17 cellular contexts compared by ENCODE assay signal in the genomic region with DNA sequence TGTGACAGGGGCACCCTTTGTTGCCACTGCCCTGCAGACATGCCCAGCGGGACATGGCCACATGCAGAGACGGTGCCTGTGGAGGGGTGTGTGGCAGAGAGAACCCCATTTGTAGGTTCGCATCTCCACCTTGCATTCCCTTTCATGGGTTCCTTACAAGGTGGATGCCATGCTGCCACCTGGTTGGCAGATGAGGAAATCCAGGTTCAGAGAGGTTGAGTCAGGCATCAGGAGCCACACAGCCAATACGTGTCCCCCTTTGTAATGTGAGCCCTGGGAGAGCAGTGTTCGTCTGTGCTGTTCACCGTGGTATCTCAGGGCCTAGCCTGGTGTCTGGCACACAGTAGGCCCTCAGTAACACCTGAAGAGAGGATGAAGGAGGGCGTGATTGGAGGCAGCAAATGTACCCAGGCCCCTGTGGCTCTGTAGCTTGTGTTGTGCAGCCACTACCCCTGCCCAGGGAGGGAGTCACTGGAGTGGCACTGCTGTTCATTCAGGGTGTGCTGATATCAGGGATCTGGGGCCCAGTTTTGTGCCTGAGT. TPM values are rescaled to one million over a fixed set of nuclear protein-coding genes. Genes with fewer than 3 reads are reported as not detected.
DNase-seq lines count a peak whose midpoint lies in the region; ATAC-seq, FAIRE-seq and TF ChIP-seq lines count a peak whose summit lies in the region.
"Had no signal": no experiment of that assay in that cellular context is flagged by ENCODE, and none has a peak within 500 bp of the region (broad histone marks: within the 10 kb centered on the region; RNA-seq: fewer than 3 reads in every experiment).

No MANE protein-coding gene starts in this region.

- in situ Hi-C loops in GM23248 (cut with MboI): no loop called here

- POLR2A ChIA-PET in activated CD4-positive, alpha-beta memory T cell treated with anti-CD3 and anti-CD28 coated beads for 36 hours (lab: Charles Lee): no interaction called here
- POLR2A ChIA-PET in activated CD4-positive, alpha-beta memory T cell treated with anti-CD3 and anti-CD28 coated beads, Interleukin-2, amount 10 ng/mL, durations not matched to agents 7 days and 5 days (lab: Charles Lee): no interaction called here
- POLR2A ChIA-PET in naive thymus-derived CD8-positive, alpha-beta T cell (lab: Charles Lee): interaction anchor here (11.8 kb wide), 1 partner anchor 13 kb away, joined by 106 read pairs; no protein-coding TSS in a partner anchor

- peaks cover 44% of the 10 kb centered on the region for H3K4me1 ChIP-seq in GM23248 (ENCODE audit: insufficient read depth)
- peaks cover 46% of the 10 kb centered on the region for H3K4me1 ChIP-seq in astrocyte (ENCODE audit: insufficient read depth, low read length)
- H3K4me1 ChIP-seq in prostate gland (replicated peaks): no peaks in the 10 kb centered on the region

- H3K9me3 ChIP-seq in GM23248 (ENCODE audit: low read depth) (no peaks in the 10 kb centered on the region), astrocyte (ENCODE audit: insufficient read depth, low read depth, low read length) (no peaks in the 10 kb centered on the region), prostate gland (no peaks in the 10 kb centered on the region)
- H3K9me3 ChIP-seq: colonic mucosa had no signal

- CTCF ChIA-PET in activated CD4-positive, alpha-beta memory T cell treated with anti-CD3 and anti-CD28 coated beads for 36 hours (lab: Charles Lee): interaction anchor here (25.7 kb wide), 1 partner anchor 33 kb away, joined by 1161 read pairs; no protein-coding TSS in a partner anchor
- CTCF ChIA-PET in activated CD4-positive, alpha-beta memory T cell treated with anti-CD3 and anti-CD28 coated beads, Interleukin-2, amount 10 ng/mL, durations not matched to agents 7 days and 5 days (lab: Charles Lee): no interaction called here

- ATAC-seq in naive thymus-derived CD8-positive, alpha-beta T cell: no peak
- ATAC-seq in HG03175 (IDR thresholded peaks at IDR 0.05; ENCODE audit: unreplicated experiment): no peak
- ATAC-seq: stimulated activated naive CD8-positive, alpha-beta T cell treated with anti-CD3 and anti-CD28 coated beads, Interleukin-15, Interleukin-2, amounts not matched to agents 100 U/mL and 50 U/mL, for 24 hours had no signal

- peak overlapping the region; percentile 84 for H3K27ac ChIP-seq in GM23248
- no peak overlapping the region for H3K27ac ChIP-seq in astrocyte (ENCODE audit: low read depth, low read length)
- H3K27ac ChIP-seq in prostate gland: no peak overlapping the region
- H3K27ac ChIP-seq: colonic mucosa had no signal

- intact Hi-C loops in activated CD4-positive, alpha-beta memory T cell treated with anti-CD3 and anti-CD28 coated beads for 36 hours (cut with micrococcal nuclease): no loop called here
- intact Hi-C loops in prostate gland (cut with DNase I): no loop called here

- no peak overlapping the region for H3K4me3 ChIP-seq in GM23248
- H3K4me3 ChIP-seq in astrocyte (ENCODE audit: insufficient read depth, low read depth, low read length): no peak overlapping the region
- H3K4me3 ChIP-seq in prostate gland: no peak overlapping the region
- H3K4me3 ChIP-seq: colonic mucosa, skin epidermis had no signal

- TF ChIP-seq CTCF in astrocyte (IDR thresholded peaks at IDR 0.05; ENCODE audit: insufficient read depth, low read depth, low read length): no peak
- no peak for TF ChIP-seq CTCF in prostate gland (IDR thresholded peaks at IDR 0.05)

- no peaks in the 10 kb centered on the region for H3K27me3 ChIP-seq in GM23248 (replicated peaks; ENCODE audit: insufficient read depth)
- H3K27me3 ChIP-seq in astrocyte (ENCODE audit: insufficient read depth, low read length): no peaks in the 10 kb centered on the region
- H3K27me3 ChIP-seq in prostate gland (replicated peaks; ENCODE audit: insufficient read depth): no peaks in the 10 kb centered on the region
- H3K27me3 ChIP-seq: colonic mucosa had no signal

- peaks cover 17% of the 10 kb centered on the region for H3K36me3 Mint-ChIP-seq in activated CD4-positive, alpha-beta memory T cell treated with anti-CD3 and anti-CD28 coated beads for 36 hours
- peaks cover 20% of the 10 kb centered on the region for H3K36me3 Mint-ChIP-seq in activated CD4-positive, alpha-beta memory T cell treated with anti-CD3 and anti-CD28 coated beads, Interleukin-2, amount 10 ng/mL, durations not matched to agents 7 days and 5 days (ENCODE audit: low read depth)
- H3K36me3 Mint-ChIP-seq in astrocyte (ENCODE audit: low read depth, unreplicated experiment): peaks cover 4% of the 10 kb centered on the region
- H3K36me3 Mint-ChIP-seq in naive thymus-derived CD8-positive, alpha-beta T cell: peaks cover 0 to 26% (median 1%) of the 10 kb centered on the region in 3 donors

- H2AFZ ChIP-seq in GM23248 (no peak overlapping the region), astrocyte (ENCODE audit: low read depth, low read length) (no peak overlapping the region)

- H3K79me2 ChIP-seq in GM23248 (ENCODE audit: insufficient read depth) (peaks cover 97% of the 10 kb centered on the region), astrocyte (ENCODE audit: insufficient read depth, low read length) (peaks cover 98% of the 10 kb centered on the region)

- FAIRE-seq in astrocyte (lab: Jason Lieb, UNC): no peak

- H3K36me3 ChIP-seq in GM23248 (ENCODE audit: low read depth) (no peaks in the 10 kb centered on the region; the same call in 1 of the 2 replicates), astrocyte (ENCODE audit: insufficient read depth, low read length) (peaks cover 15% of the 10 kb centered on the region), prostate gland (peaks cover 0 to 7% of the 10 kb centered on the region in 2 donors)
- H3K36me3 ChIP-seq: colonic mucosa had no signal

- no peaks in the 10 kb centered on the region for H3K9me2 ChIP-seq in GM23248 (ENCODE audit: insufficient read depth)

- TF ChIP-seq POLR2A in prostate gland (IDR thresholded peaks at IDR 0.05): no peak

- no peaks in the 10 kb centered on the region for H3K27me3 Mint-ChIP-seq in activated CD4-positive, alpha-beta memory T cell treated with anti-CD3 and anti-CD28 coated beads for 36 hours
- H3K27me3 Mint-ChIP-seq in activated CD4-positive, alpha-beta memory T cell treated with anti-CD3 and anti-CD28 coated beads, Interleukin-2, amount 10 ng/mL, durations not matched to agents 7 days and 5 days: no peaks in the 10 kb centered on the region
- H3K27me3 Mint-ChIP-seq in astrocyte (ENCODE audit: low read depth, unreplicated experiment): no peaks in the 10 kb centered on the region
- no peaks in the 10 kb centered on the region for H3K27me3 Mint-ChIP-seq in naive thymus-derived CD8-positive, alpha-beta T cell

- peak overlapping the region; percentile 53 for H3K27ac Mint-ChIP-seq in activated CD4-positive, alpha-beta memory T cell treated with anti-CD3 and anti-CD28 coated beads for 36 hours
- no peak overlapping the region for H3K27ac Mint-ChIP-seq in activated CD4-positive, alpha-beta memory T cell treated with anti-CD3 and anti-CD28 coated beads, Interleukin-2, amount 10 ng/mL, durations not matched to agents 7 days and 5 days
- peak overlapping the region; percentile 22 for H3K27ac Mint-ChIP-seq in astrocyte (ENCODE audit: unreplicated experiment)
- peak overlapping the region in 8 of 10 donors; percentile 33 to 80 (median 66) for H3K27ac Mint-ChIP-seq in naive thymus-derived CD8-positive, alpha-beta T cell
- H3K27ac Mint-ChIP-seq: T-helper 1 cell treated with Interleukin-12 subunit alpha and Interleukin-12 subunit beta and Interleukin-4 antibody, amounts not matched to agents 30 μg/mL and 1 μg/mL, for 36 hours had no signal

- H3K4me2 ChIP-seq in GM23248 (ENCODE audit: unreplicated experiment) (no peak overlapping the region), astrocyte (ENCODE audit: low read length) (no peak overlapping the region)

- 91 to 99% methylated on average over 7 of the region's 7 CpGs for WGBS in GM23248 (ENCODE audit: low coverage in 1 of 2, low lambda C conversion rate in 2 of 2, missing lambda C conversion rate in 2 of 2), 2 experiments
- WGBS in prostate gland: 94% methylated on average over 7 of the region's 7 CpGs

- DNase-seq in activated CD4-positive, alpha-beta memory T cell treated with anti-CD3 and anti-CD28 coated beads for 36 hours: no peak
- no peak for DNase-seq in activated CD4-positive, alpha-beta memory T cell treated with anti-CD3 and anti-CD28 coated beads, Interleukin-2, amount 10 ng/mL, durations not matched to agents 7 days and 5 days
- DNase-seq in GM23248 (no peak), astrocyte (ENCODE audit: low read depth) (no peak), prostate gland (ENCODE audit: low spot score) (no peak), inferior parietal cortex (ENCODE audit: extremely low spot score) (no peak)
- DNase-seq in naive thymus-derived CD8-positive, alpha-beta T cell: no peak
- DNase-seq: activated CD4-positive, CD25-positive, alpha-beta regulatory T cell; aorta; colonic mucosa; glutamatergic neuron; Kasumi-1; NK-92 treated with Interleukin-12 subunit alpha and Interleukin-12 subunit beta, amount 100 ng/mL, for 24 hours; stimulated activated naive CD8-positive, alpha-beta T cell treated with anti-CD3 and anti-CD28 coated beads, Interleukin-15, Interleukin-2, amounts not matched to agents 100 U/mL and 50 U/mL, for 24 hours had no signal

- no peaks in the 10 kb centered on the region for H3K9me3 Mint-ChIP-seq in activated CD4-positive, alpha-beta memory T cell treated with anti-CD3 and anti-CD28 coated beads for 36 hours
- H3K9me3 Mint-ChIP-seq in activated CD4-positive, alpha-beta memory T cell treated with anti-CD3 and anti-CD28 coated beads, Interleukin-2, amount 10 ng/mL, durations not matched to agents 7 days and 5 days: no peaks in the 10 kb centered on the region
- H3K9me3 Mint-ChIP-seq in astrocyte (ENCODE audit: unreplicated experiment): no peaks in the 10 kb centered on the region
- no peaks in the 10 kb centered on the region for H3K9me3 Mint-ChIP-seq in naive thymus-derived CD8-positive, alpha-beta T cell
- H3K9me3 Mint-ChIP-seq: T-helper 1 cell treated with Interleukin-12 subunit alpha and Interleukin-12 subunit beta and Interleukin-4 antibody, amounts not matched to agents 30 μg/mL and 1 μg/mL, for 36 hours had no signal

- H3K9ac ChIP-seq in GM23248 (no peak overlapping the region), astrocyte (ENCODE audit: low read length) (no peak overlapping the region)

- no peak overlapping the region for H3K4me3 Mint-ChIP-seq in activated CD4-positive, alpha-beta memory T cell treated with anti-CD3 and anti-CD28 coated beads for 36 hours
- H3K4me3 Mint-ChIP-seq in activated CD4-positive, alpha-beta memory T cell treated with anti-CD3 and anti-CD28 coated beads, Interleukin-2, amount 10 ng/mL, durations not matched to agents 7 days and 5 days: no peak overlapping the region
- no peak overlapping the region for H3K4me3 Mint-ChIP-seq in astrocyte (ENCODE audit: unreplicated experiment)
- peak overlapping the region in 3 of 10 donors; percentile 14 to 18 (median 16) for H3K4me3 Mint-ChIP-seq in naive thymus-derived CD8-positive, alpha-beta T cell
- H3K4me3 Mint-ChIP-seq: T-helper 1 cell treated with Interleukin-12 subunit alpha and Interleukin-12 subunit beta and Interleukin-4 antibody, amounts not matched to agents 30 μg/mL and 1 μg/mL, for 36 hours had no signal

- H4K20me1 ChIP-seq in GM23248 (ENCODE audit: insufficient read depth) (no peaks in the 10 kb centered on the region), astrocyte (ENCODE audit: insufficient read depth, low read length) (peaks cover 64% of the 10 kb centered on the region)

- peaks cover 64% of the 10 kb centered on the region for H3F3A ChIP-seq in GM23248 (ENCODE audit: insufficient read depth)

- peaks cover 60% of the 10 kb centered on the region for H3K4me1 Mint-ChIP-seq in activated CD4-positive, alpha-beta memory T cell treated with anti-CD3 and anti-CD28 coated beads for 36 hours (ENCODE audit: low read depth)
- H3K4me1 Mint-ChIP-seq in activated CD4-positive, alpha-beta memory T cell treated with anti-CD3 and anti-CD28 coated beads, Interleukin-2, amount 10 ng/mL, durations not matched to agents 7 days and 5 days: peaks cover 41% of the 10 kb centered on the region
- peaks cover 31% of the 10 kb centered on the region for H3K4me1 Mint-ChIP-seq in astrocyte (ENCODE audit: low read depth, unreplicated experiment)
- peaks cover 33 to 63% (median 60%) of the 10 kb centered on the region in 4 donors for H3K4me1 Mint-ChIP-seq in naive thymus-derived CD8-positive, alpha-beta T cell

RNA-seq across cellular contexts. Expression of a gene that starts 9.1 kb away (rescaled TPM):
- 10 to 100 TPM; 32.6 to 34.2 TPM for total RNA-seq in activated CD4-positive, alpha-beta memory T cell treated with anti-CD3 and anti-CD28 coated beads for 36 hours
- total RNA-seq in activated CD4-positive, alpha-beta memory T cell treated with anti-CD3 and anti-CD28 coated beads, Interleukin-2, amount 10 ng/mL, durations not matched to agents 7 days and 5 days: 10 to 100 TPM; 18.8 to 20.2 TPM
- 39.1 and 42.8 TPM in 2 replicates for total RNA-seq in GM23248 (2014; rRNA removed; shearing (Covaris generic))
- 9.2 and 9.4 TPM in 2 replicates for polyA plus RNA-seq in GM23248 (2016; fragmentation: Nextera tagmentation; extraction: Ambion mirVana)
- 23.6 and 26.1 TPM in 2 replicates for total RNA-seq in astrocyte
- 10 to 100 TPM; 12.5 to 12.8 TPM for total RNA-seq in naive thymus-derived CD8-positive, alpha-beta T cell
- 1 to 10 TPM; 2.1 to 5.3 (median 3.2) TPM for polyA plus RNA-seq in naive thymus-derived CD8-positive, alpha-beta T cell
- total RNA-seq in prostate gland: 10 to 100 TPM; 13.3 to 34.8 TPM

RNA-seq across cellular contexts. Expression of a gene that starts 45.9 kb away (rescaled TPM):
- 1 to 10 TPM; 1.4 to 2.2 TPM for total RNA-seq in activated CD4-positive, alpha-beta memory T cell treated with anti-CD3 and anti-CD28 coated beads for 36 hours
- total RNA-seq in activated CD4-positive, alpha-beta memory T cell treated with anti-CD3 and anti-CD28 coated beads, Interleukin-2, amount 10 ng/mL, durations not matched to agents 7 days and 5 days: under 1 TPM; 0.93 to 0.98 TPM
- 4.8 and 12.9 TPM in 2 replicates for total RNA-seq in GM23248 (2014; rRNA removed; shearing (Covaris generic))
- polyA plus RNA-seq in GM23248 (2016; fragmentation: Nextera tagmentation; extraction: Ambion mirVana): 6.6 and 7.9 TPM in 2 replicates
- total RNA-seq in astrocyte (14.3 and 14.9 TPM in 2 replicates), prostate gland (10 to 100 TPM; 11.5 to 29.9 TPM)
- total RNA-seq in naive thymus-derived CD8-positive, alpha-beta T cell: 1 to 10 TPM; 3.0 to 3.8 TPM
- 1 to 10 TPM in 2 of 3 donors, under 1 TPM in 1; 0.11 to 1.5 (median 1.3) TPM for polyA plus RNA-seq in naive thymus-derived CD8-positive, alpha-beta T cell
